Comparison of ENCODE assay signal across 1 cellular context in the genomic region with DNA sequence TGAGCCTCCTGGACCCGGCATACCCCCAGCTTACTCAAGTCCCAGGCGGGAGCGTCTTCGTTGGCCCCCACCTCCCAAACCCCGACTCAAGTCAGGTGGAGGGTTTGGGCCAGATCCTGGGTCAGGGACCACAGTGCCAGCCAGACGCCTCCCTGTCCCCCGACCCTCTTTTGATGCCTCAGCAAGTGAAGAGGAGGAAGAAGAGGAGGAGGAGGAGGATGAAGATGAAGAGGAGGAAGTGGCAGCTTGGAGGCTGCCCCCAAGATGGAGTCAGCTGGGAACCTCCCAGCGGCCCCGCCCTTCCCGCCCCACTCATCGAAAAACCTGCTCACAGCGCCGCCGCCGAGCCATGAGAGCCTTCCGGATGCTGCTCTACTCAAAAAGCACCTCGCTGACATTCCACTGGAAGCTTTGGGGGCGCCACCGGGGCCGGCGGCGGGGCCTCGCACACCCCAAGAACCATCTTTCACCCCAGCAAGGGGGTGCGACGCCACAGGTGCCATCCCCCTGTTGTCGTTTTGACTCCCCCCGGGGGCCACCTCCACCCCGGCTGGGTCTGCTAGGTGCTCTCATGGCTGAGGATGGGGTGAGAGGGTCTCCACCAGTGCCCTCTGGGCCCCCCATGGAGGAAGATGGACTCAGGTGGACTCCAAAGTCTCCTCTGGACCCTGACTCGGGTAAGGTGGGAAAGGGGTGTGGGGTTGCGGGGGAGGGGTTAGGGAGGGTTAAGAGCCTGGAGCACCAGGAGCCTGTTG.
TF ChIP-seq lines count a peak whose summit lies in the region.

No MANE protein-coding gene starts in this region.

TF ChIP-seq in WTC11, 78 proteins besides CTCF, POLR2A, EP300 and RAD21 (continued from another document):
- TF ChIP-seq, protein P1, sequence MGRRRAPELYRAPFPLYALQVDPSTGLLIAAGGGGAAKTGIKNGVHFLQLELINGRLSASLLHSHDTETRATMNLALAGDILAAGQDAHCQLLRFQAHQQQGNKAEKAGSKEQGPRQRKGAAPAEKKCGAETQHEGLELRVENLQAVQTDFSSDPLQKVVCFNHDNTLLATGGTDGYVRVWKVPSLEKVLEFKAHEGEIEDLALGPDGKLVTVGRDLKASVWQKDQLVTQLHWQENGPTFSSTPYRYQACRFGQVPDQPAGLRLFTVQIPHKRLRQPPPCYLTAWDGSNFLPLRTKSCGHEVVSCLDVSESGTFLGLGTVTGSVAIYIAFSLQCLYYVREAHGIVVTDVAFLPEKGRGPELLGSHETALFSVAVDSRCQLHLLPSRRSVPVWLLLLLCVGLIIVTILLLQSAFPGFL (CRISPR knock-in tag; IDR thresholded peaks at IDR 0.05; ENCODE audit: borderline replicate concordance), result no peak
- TF ChIP-seq, protein P2, sequence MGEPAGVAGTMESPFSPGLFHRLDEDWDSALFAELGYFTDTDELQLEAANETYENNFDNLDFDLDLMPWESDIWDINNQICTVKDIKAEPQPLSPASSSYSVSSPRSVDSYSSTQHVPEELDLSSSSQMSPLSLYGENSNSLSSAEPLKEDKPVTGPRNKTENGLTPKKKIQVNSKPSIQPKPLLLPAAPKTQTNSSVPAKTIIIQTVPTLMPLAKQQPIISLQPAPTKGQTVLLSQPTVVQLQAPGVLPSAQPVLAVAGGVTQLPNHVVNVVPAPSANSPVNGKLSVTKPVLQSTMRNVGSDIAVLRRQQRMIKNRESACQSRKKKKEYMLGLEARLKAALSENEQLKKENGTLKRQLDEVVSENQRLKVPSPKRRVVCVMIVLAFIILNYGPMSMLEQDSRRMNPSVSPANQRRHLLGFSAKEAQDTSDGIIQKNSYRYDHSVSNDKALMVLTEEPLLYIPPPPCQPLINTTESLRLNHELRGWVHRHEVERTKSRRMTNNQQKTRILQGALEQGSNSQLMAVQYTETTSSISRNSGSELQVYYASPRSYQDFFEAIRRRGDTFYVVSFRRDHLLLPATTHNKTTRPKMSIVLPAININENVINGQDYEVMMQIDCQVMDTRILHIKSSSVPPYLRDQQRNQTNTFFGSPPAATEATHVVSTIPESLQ (CRISPR knock-in tag; IDR thresholded peaks at IDR 0.05), result no peak
- TF ChIP-seq, protein P3, sequence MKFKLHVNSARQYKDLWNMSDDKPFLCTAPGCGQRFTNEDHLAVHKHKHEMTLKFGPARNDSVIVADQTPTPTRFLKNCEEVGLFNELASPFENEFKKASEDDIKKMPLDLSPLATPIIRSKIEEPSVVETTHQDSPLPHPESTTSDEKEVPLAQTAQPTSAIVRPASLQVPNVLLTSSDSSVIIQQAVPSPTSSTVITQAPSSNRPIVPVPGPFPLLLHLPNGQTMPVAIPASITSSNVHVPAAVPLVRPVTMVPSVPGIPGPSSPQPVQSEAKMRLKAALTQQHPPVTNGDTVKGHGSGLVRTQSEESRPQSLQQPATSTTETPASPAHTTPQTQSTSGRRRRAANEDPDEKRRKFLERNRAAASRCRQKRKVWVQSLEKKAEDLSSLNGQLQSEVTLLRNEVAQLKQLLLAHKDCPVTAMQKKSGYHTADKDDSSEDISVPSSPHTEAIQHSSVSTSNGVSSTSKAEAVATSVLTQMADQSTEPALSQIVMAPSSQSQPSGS (CRISPR knock-in tag; IDR thresholded peaks at IDR 0.05; ENCODE audit: borderline replicate concordance, low read depth), result no peak
- TF ChIP-seq RELA (CRISPR knock-in tag; IDR thresholded peaks at IDR 0.05; ENCODE audit: borderline replicate concordance) (no peak), MYBL2 (CRISPR knock-in tag; IDR thresholded peaks at IDR 0.05) (no peak)
- TF ChIP-seq, protein P4, sequence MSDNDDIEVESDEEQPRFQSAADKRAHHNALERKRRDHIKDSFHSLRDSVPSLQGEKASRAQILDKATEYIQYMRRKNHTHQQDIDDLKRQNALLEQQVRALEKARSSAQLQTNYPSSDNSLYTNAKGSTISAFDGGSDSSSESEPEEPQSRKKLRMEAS (CRISPR knock-in tag; IDR thresholded peaks at IDR 0.05), result no peak
- TF ChIP-seq, protein P5, sequence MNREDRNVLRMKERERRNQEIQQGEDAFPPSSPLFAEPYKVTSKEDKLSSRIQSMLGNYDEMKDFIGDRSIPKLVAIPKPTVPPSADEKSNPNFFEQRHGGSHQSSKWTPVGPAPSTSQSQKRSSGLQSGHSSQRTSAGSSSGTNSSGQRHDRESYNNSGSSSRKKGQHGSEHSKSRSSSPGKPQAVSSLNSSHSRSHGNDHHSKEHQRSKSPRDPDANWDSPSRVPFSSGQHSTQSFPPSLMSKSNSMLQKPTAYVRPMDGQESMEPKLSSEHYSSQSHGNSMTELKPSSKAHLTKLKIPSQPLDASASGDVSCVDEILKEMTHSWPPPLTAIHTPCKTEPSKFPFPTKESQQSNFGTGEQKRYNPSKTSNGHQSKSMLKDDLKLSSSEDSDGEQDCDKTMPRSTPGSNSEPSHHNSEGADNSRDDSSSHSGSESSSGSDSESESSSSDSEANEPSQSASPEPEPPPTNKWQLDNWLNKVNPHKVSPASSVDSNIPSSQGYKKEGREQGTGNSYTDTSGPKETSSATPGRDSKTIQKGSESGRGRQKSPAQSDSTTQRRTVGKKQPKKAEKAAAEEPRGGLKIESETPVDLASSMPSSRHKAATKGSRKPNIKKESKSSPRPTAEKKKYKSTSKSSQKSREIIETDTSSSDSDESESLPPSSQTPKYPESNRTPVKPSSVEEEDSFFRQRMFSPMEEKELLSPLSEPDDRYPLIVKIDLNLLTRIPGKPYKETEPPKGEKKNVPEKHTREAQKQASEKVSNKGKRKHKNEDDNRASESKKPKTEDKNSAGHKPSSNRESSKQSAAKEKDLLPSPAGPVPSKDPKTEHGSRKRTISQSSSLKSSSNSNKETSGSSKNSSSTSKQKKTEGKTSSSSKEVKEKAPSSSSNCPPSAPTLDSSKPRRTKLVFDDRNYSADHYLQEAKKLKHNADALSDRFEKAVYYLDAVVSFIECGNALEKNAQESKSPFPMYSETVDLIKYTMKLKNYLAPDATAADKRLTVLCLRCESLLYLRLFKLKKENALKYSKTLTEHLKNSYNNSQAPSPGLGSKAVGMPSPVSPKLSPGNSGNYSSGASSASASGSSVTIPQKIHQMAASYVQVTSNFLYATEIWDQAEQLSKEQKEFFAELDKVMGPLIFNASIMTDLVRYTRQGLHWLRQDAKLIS (CRISPR knock-in tag; IDR thresholded peaks at IDR 0.05; ENCODE audit: borderline replicate concordance), result no peak
- TF ChIP-seq, protein P6, sequence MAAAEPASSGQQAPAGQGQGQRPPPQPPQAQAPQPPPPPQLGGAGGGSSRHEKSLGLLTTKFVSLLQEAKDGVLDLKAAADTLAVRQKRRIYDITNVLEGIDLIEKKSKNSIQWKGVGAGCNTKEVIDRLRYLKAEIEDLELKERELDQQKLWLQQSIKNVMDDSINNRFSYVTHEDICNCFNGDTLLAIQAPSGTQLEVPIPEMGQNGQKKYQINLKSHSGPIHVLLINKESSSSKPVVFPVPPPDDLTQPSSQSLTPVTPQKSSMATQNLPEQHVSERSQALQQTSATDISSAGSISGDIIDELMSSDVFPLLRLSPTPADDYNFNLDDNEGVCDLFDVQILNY (CRISPR knock-in tag; IDR thresholded peaks at IDR 0.05), result no peak
- TF ChIP-seq, protein P7, sequence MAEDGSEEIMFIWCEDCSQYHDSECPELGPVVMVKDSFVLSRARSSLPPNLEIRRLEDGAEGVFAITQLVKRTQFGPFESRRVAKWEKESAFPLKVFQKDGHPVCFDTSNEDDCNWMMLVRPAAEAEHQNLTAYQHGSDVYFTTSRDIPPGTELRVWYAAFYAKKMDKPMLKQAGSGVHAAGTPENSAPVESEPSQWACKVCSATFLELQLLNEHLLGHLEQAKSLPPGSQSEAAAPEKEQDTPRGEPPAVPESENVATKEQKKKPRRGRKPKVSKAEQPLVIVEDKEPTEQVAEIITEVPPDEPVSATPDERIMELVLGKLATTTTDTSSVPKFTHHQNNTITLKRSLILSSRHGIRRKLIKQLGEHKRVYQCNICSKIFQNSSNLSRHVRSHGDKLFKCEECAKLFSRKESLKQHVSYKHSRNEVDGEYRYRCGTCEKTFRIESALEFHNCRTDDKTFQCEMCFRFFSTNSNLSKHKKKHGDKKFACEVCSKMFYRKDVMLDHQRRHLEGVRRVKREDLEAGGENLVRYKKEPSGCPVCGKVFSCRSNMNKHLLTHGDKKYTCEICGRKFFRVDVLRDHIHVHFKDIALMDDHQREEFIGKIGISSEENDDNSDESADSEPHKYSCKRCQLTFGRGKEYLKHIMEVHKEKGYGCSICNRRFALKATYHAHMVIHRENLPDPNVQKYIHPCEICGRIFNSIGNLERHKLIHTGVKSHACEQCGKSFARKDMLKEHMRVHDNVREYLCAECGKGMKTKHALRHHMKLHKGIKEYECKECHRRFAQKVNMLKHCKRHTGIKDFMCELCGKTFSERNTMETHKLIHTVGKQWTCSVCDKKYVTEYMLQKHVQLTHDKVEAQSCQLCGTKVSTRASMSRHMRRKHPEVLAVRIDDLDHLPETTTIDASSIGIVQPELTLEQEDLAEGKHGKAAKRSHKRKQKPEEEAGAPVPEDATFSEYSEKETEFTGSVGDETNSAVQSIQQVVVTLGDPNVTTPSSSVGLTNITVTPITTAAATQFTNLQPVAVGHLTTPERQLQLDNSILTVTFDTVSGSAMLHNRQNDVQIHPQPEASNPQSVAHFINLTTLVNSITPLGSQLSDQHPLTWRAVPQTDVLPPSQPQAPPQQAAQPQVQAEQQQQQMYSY (CRISPR knock-in tag; IDR thresholded peaks at IDR 0.05), result no peak
